In genomic region chr16:66551362-66551761, GRCh38 we compare ENCODE assay signal across 8 cellular contexts. TPM values are rescaled to one million over a fixed set of nuclear protein-coding genes. Genes with fewer than 3 reads are reported as not detected.
DNase-seq lines count a peak whose midpoint lies in the region; ATAC-seq and TF ChIP-seq lines count a peak whose summit lies in the region.

No MANE protein-coding gene starts in this region.

- POLR2A ChIA-PET in AG04450 (lab: Yijun Ruan, JAX), result no interaction called here
- POLR2A ChIA-PET in activated CD8-positive, alpha-beta T cell treated with anti-CD3 and anti-CD28 coated beads for 36 hours (lab: Charles Lee), result interaction anchor here (0.6 to 7.3 kb wide), 12 partner anchors 9 to 1666 kb away, joined by 3 to 78 read pairs (median 5); partner anchors contain the start of genes CMTM2 and CMTM3

- CTCF ChIA-PET in AG04450 (lab: Charles Lee), result interaction anchor here (0.7 to 1.4 kb wide), 6 partner anchors 13 to 316 kb away, joined by 3 to 4 read pairs (median 4); no protein-coding TSS in a partner anchor
- CTCF ChIA-PET in activated CD8-positive, alpha-beta T cell treated with anti-CD3 and anti-CD28 coated beads for 36 hours (lab: Charles Lee), result interaction anchor here (1.0 to 4.9 kb wide), 17 partner anchors 9 to 330 kb away, joined by 3 to 41 read pairs (median 4); partner anchors contain the start of gene CMTM2

- no peak overlapping the region for H3K4me2 ChIP-seq in parathyroid adenoma (ENCODE audit: low read length)

- peak; percentile 50 for ATAC-seq in activated CD8-positive, alpha-beta T cell treated with anti-CD3 and anti-CD28 coated beads for 36 hours
- no peak for ATAC-seq in HG02642 (IDR thresholded peaks at IDR 0.05; ENCODE audit: poor library complexity, unreplicated experiment)
- ATAC-seq in GM21526 (IDR thresholded peaks at IDR 0.05; ENCODE audit: low FRiP score, unreplicated experiment), result no peak

- peaks cover 58% of the 10 kb centered on the region for H3K4me1 Mint-ChIP-seq in activated CD8-positive, alpha-beta T cell treated with anti-CD3 and anti-CD28 coated beads for 36 hours (ENCODE audit: low read depth)

- H3K9me3 ChIP-seq in AG04450 (ENCODE audit: control insufficient read depth, insufficient read depth, low read length), result no peaks in the 10 kb centered on the region; the same call in 1 of the 2 replicates
- H3K9me3 ChIP-seq in parathyroid adenoma (ENCODE audit: control insufficient read depth, low read length), result no peaks in the 10 kb centered on the region

- H3K4me3 Mint-ChIP-seq in activated CD8-positive, alpha-beta T cell treated with anti-CD3 and anti-CD28 coated beads for 36 hours, result peak overlapping the region; percentile 88

- H3K4me3 ChIP-seq in AG04450 (ENCODE audit: low read depth, low read length), result no peak overlapping the region
- H3K4me3 ChIP-seq in epithelial cell of esophagus (ENCODE audit: low read length), result no peak overlapping the region
- no peak overlapping the region for H3K4me3 ChIP-seq in parathyroid adenoma (ENCODE audit: low read depth, low read length)

- intact Hi-C loops in activated CD8-positive, alpha-beta T cell treated with anti-CD3 and anti-CD28 coated beads for 36 hours (cut with micrococcal nuclease), result loop anchor here (2.0 to 5.0 kb wide), 2 partner anchors 35 to 51 kb away; partner anchors contain the start of gene CMTM3

- DNase-seq in AG04450 (ENCODE audit: low read depth, low spot score) (no peak), GM13977 (ENCODE audit: low spot score) (peak; percentile 63), NCI-H69 (lab: John Stamatoyannopoulos, UW) (peak; percentile 67), epithelial cell of esophagus (ENCODE audit: low read depth) (peak; percentile 27)
- DNase-seq in activated CD8-positive, alpha-beta T cell treated with anti-CD3 and anti-CD28 coated beads for 36 hours, result peak; percentile 72

- no peak overlapping the region for H3K9ac ChIP-seq in parathyroid adenoma

- peaks cover 15% of the 10 kb centered on the region for H3K4me1 ChIP-seq in parathyroid adenoma

- peaks cover 34% of the 10 kb centered on the region for H3K36me3 Mint-ChIP-seq in activated CD8-positive, alpha-beta T cell treated with anti-CD3 and anti-CD28 coated beads for 36 hours (ENCODE audit: low read depth)

- H3K27me3 Mint-ChIP-seq in activated CD8-positive, alpha-beta T cell treated with anti-CD3 and anti-CD28 coated beads for 36 hours, result no peaks in the 10 kb centered on the region

- H3K27ac Mint-ChIP-seq in activated CD8-positive, alpha-beta T cell treated with anti-CD3 and anti-CD28 coated beads for 36 hours, result peak overlapping the region; percentile 92

- peaks cover 6% of the 10 kb centered on the region for H3K79me2 ChIP-seq in parathyroid adenoma

- TF ChIP-seq CTCF in AG04450 (IDR thresholded peaks at IDR 0.05; ENCODE audit: low read depth, low read length) (peak; percentile 6; the same call in 1 of the 2 replicates), GM13977 (IDR thresholded peaks at IDR 0.05; ENCODE audit: extremely low read depth, insufficient read depth, missing control alignments) (peak; percentile 18), epithelial cell of esophagus (IDR thresholded peaks at IDR 0.05; ENCODE audit: insufficient read depth, low read depth, low read length, missing control alignments) (peak; percentile 35), parathyroid adenoma (IDR thresholded peaks at IDR 0.05) (no peak)
- TF ChIP-seq CTCF in activated CD8-positive, alpha-beta T cell treated with anti-CD3 and anti-CD28 coated beads for 36 hours (IDR thresholded peaks at IDR 0.05), result no peak

- no peaks in the 10 kb centered on the region for H3K36me3 ChIP-seq in parathyroid adenoma (ENCODE audit: control insufficient read depth, insufficient read depth, low read length)

- peak overlapping the region; percentile 97 for H2AFZ ChIP-seq in parathyroid adenoma

- no peaks in the 10 kb centered on the region for H3K27me3 ChIP-seq in AG04450 (ENCODE audit: control insufficient read depth, insufficient read depth, low read length)
- no peaks in the 10 kb centered on the region for H3K27me3 ChIP-seq in parathyroid adenoma (ENCODE audit: control insufficient read depth, insufficient read depth, low read length)

- in situ Hi-C loops in GM13977 (cut with MboI; ENCODE audit: low pct_unique_long_range_greater_than_20kb, low sequenced_read_pairs, unreplicated experiment), result no loop called here

- no peak overlapping the region for H3K27ac ChIP-seq in AG04450 (ENCODE audit: low read depth, low read length)
- H3K27ac ChIP-seq in parathyroid adenoma, result peak overlapping the region; percentile 8

- H3K9me3 Mint-ChIP-seq in activated CD8-positive, alpha-beta T cell treated with anti-CD3 and anti-CD28 coated beads for 36 hours, result no peaks in the 10 kb centered on the region

RNA-seq across cellular contexts. Expression of gene CKLF, which starts 1.0 kb away (rescaled TPM):
- polyA plus RNA-seq in AG04450 (2011; rRNA removed), result 52.6 and 56.2 TPM in 2 replicates
- polyA minus RNA-seq in AG04450 (2011; rRNA and poly(A)+ RNA removed), result 23.2 and 25.6 TPM in 2 replicates
- 10 to 100 TPM; 99.0 to 99.7 TPM for total RNA-seq in activated CD8-positive, alpha-beta T cell treated with anti-CD3 and anti-CD28 coated beads for 36 hours

RNA-seq across cellular contexts. Expression of gene TK2, which starts 1.4 kb away (rescaled TPM):
- 33.3 and 34.2 TPM in 2 replicates for polyA plus RNA-seq in AG04450 (2011; rRNA removed)
- polyA minus RNA-seq in AG04450 (2011; rRNA and poly(A)+ RNA removed), result 41.1 and 42.9 TPM in 2 replicates
- total RNA-seq in activated CD8-positive, alpha-beta T cell treated with anti-CD3 and anti-CD28 coated beads for 36 hours, result 1 to 10 TPM; 3.2 to 4.4 TPM

RNA-seq across cellular contexts. Expression of gene CMTM1, which starts 14.9 kb away (rescaled TPM):
- polyA plus RNA-seq in AG04450 (2011; rRNA removed), result 1.6 and 1.7 TPM in 2 replicates
- 2.2 and 3.2 TPM in 2 replicates for polyA minus RNA-seq in AG04450 (2011; rRNA and poly(A)+ RNA removed)
- 1 to 10 TPM; 5.4 to 6.2 TPM for total RNA-seq in activated CD8-positive, alpha-beta T cell treated with anti-CD3 and anti-CD28 coated beads for 36 hours

RNA-seq across cellular contexts. Expression of gene CMTM2, which starts 27.9 kb away (rescaled TPM):
- polyA plus RNA-seq in AG04450 (2011; rRNA removed), result not detected in 2 replicates
- not detected in 2 replicates for polyA minus RNA-seq in AG04450 (2011; rRNA and poly(A)+ RNA removed)
- under 1 TPM in 1 of 2 experiments, not detected in 1; 0.29 TPM for total RNA-seq in activated CD8-positive, alpha-beta T cell treated with anti-CD3 and anti-CD28 coated beads for 36 hours

RNA-seq across cellular contexts. Expression of gene CMTM3, which starts 53.1 kb away (rescaled TPM):
- polyA plus RNA-seq in AG04450 (2011; rRNA removed), result 31.6 and 33.5 TPM in 2 replicates
- polyA minus RNA-seq in AG04450 (2011; rRNA and poly(A)+ RNA removed), result 31.5 and 41.0 TPM in 2 replicates
- 10 to 100 TPM; 48.0 to 49.4 TPM for total RNA-seq in activated CD8-positive, alpha-beta T cell treated with anti-CD3 and anti-CD28 coated beads for 36 hours

Comparison
In these comparisons a context has a peak if more than half of its experiments do, and no peak if none do; other contexts are left out.
1. CTCF ChIP-seq: peak in AG04450 (single experiment), GM13977 (single experiment) and epithelial cell of esophagus (single experiment); none in activated CD8-positive, alpha-beta T cell treated with anti-CD3 and anti-CD28 coated beads for 36 hours (single experiment) and parathyroid adenoma (single experiment).